In genomic region chr4:53649357-53649756, GRCh38 we compare ENCODE assay signal across 1 cellular context.
TF ChIP-seq lines count a peak whose summit lies in the region.

No MANE protein-coding gene starts in this region.

TF ChIP-seq in IMR-90, 13 proteins besides CTCF, POLR2A, EP300 and RAD21:
- no peak for TF ChIP-seq MXI1 (IDR thresholded peaks at IDR 0.05; ENCODE audit: borderline replicate concordance, low read depth, low read length)
- no peak for TF ChIP-seq RCOR1 (IDR thresholded peaks at IDR 0.05; ENCODE audit: insufficient replicate concordance, low read length)
- no peak for TF ChIP-seq MAZ (IDR thresholded peaks at IDR 0.05; ENCODE audit: borderline replicate concordance, low read depth, low read length)
- TF ChIP-seq CEBPB (IDR thresholded peaks at IDR 0.05; ENCODE audit: low read depth, low read length), result no peak
- TF ChIP-seq NFE2L2 (IDR thresholded peaks at IDR 0.05; ENCODE audit: low read depth, low read length), result no peak
- TF ChIP-seq SMC3 (IDR thresholded peaks at IDR 0.05; ENCODE audit: low read depth, low read length), result no peak
- no peak for TF ChIP-seq USF2 (IDR thresholded peaks at IDR 0.05; ENCODE audit: low read depth, low read length)
- no peak for TF ChIP-seq CHD1 (IDR thresholded peaks at IDR 0.05; ENCODE audit: low read depth, low read length)
- TF ChIP-seq BHLHE40 (IDR thresholded peaks at IDR 0.05; ENCODE audit: low read depth, low read length), result no peak
- no peak for TF ChIP-seq MAFK (IDR thresholded peaks at IDR 0.05; ENCODE audit: low read depth, low read length)
- no peak for TF ChIP-seq RFX5 (IDR thresholded peaks at IDR 0.05; ENCODE audit: low read depth, low read length)
- TF ChIP-seq FOS (IDR thresholded peaks at IDR 0.05; ENCODE audit: low read depth, low read length), result no peak
- TF ChIP-seq ELK1 (IDR thresholded peaks at IDR 0.05; ENCODE audit: borderline replicate concordance, low read depth, low read length), result no peak
TF ChIP-seq in IMR-90: peak in this region for 0.
